ENCODE assay signal across 25 cellular contexts in the genomic region with DNA sequence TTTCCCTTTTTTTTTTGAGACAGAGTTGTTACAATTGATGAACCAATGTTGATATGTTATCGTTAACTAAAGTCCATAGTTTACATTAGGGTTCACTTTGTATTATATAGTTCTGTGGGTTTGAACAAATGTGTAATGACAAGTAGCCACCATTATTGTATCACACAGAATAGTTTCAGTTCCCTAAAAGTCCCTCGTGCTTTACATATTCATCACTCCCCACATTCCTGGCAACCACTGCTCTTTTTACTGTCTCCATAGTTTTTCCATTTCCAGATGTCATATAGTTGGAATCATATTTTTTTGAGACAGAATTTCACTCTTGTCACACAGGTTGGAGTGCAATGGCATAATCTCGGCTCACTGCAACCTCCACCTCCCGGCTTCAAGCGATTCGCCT. TPM values are rescaled to one million over a fixed set of nuclear protein-coding genes. Genes with fewer than 3 reads are reported as not detected.
DNase-seq lines count a peak whose midpoint lies in the region; ATAC-seq and TF ChIP-seq lines count a peak whose summit lies in the region.
"Had no signal": no experiment of that assay in that cellular context is flagged by ENCODE, and none has a peak within 500 bp of the region (broad histone marks: within the 10 kb centered on the region; RNA-seq: fewer than 3 reads in every experiment).

No MANE protein-coding gene starts in this region.

- H3K4me1 Mint-ChIP-seq in activated B cell treated with CpG ODN at 0.5 μM for 24 hours (peaks cover 10% of the 10 kb centered on the region), HFFc6 (ENCODE audit: low read depth) (no peaks in the 10 kb centered on the region)
- H3K4me1 Mint-ChIP-seq in stimulated activated effector memory CD8-positive, alpha-beta T cell treated with anti-CD3 and anti-CD28 coated beads, Interleukin-12 subunit alpha, Interleukin-12 subunit beta, amount 100 ng/mL, for 72 hours, result no peaks in the 10 kb centered on the region
- H3K4me1 Mint-ChIP-seq: activated naive CD4-positive, alpha-beta T cell treated with anti-CD3 and anti-CD28 coated beads, Interleukin-2, amount 10 ng/mL, durations not matched to agents 7 days and 5 days had no signal

- POLR2A ChIA-PET in activated B cell treated with CpG ODN at 0.5 μM for 24 hours (lab: Charles Lee), result no interaction called here

- H3K36me3 Mint-ChIP-seq in activated B cell treated with CpG ODN at 0.5 μM for 24 hours (ENCODE audit: low read depth), result no peaks in the 10 kb centered on the region
- H3K36me3 Mint-ChIP-seq in stimulated activated effector memory CD8-positive, alpha-beta T cell treated with anti-CD3 and anti-CD28 coated beads, Interleukin-12 subunit alpha, Interleukin-12 subunit beta, amount 100 ng/mL, for 72 hours, result no peaks in the 10 kb centered on the region
- no peaks in the 10 kb centered on the region for H3K36me3 Mint-ChIP-seq in HFFc6 (ENCODE audit: low read depth)
- H3K36me3 Mint-ChIP-seq: activated naive CD4-positive, alpha-beta T cell treated with anti-CD3 and anti-CD28 coated beads, Interleukin-2, amount 10 ng/mL, durations not matched to agents 7 days and 5 days; stimulated activated memory B cell treated with anti-CD40 and anti-IgM and Interleukin-4, amounts not matched to agents 10 μg/mL and 1 μg/mL and 100 μg/mL, for 72 hours had no signal

- TF ChIP-seq CTCF in activated B cell treated with CpG ODN at 0.5 μM for 24 hours (IDR thresholded peaks at IDR 0.05) (no peak), HFFc6 (IDR thresholded peaks at IDR 0.05) (no peak), omental fat pad (IDR thresholded peaks at IDR 0.05) (no peak)

- H3K27ac Mint-ChIP-seq in activated B cell treated with CpG ODN at 0.5 μM for 24 hours (no peak overlapping the region), HFFc6 (no peak overlapping the region)
- no peak overlapping the region for H3K27ac Mint-ChIP-seq in stimulated activated effector memory CD8-positive, alpha-beta T cell treated with anti-CD3 and anti-CD28 coated beads, Interleukin-12 subunit alpha, Interleukin-12 subunit beta, amount 100 ng/mL, for 72 hours
- H3K27ac Mint-ChIP-seq: activated naive CD4-positive, alpha-beta T cell treated with anti-CD3 and anti-CD28 coated beads, Interleukin-2, amount 10 ng/mL, durations not matched to agents 7 days and 5 days; activated T-helper 1 cell treated with anti-CD3 and anti-CD28 coated beads, Interleukin-12 subunit alpha, Interleukin-12 subunit beta, Interleukin-2, Interleukin-4 antibody, amounts not matched to agents 30 ng/mL and 10 ng/mL and 1 ng/mL, durations not matched to agents 14 hours and 24 hours and 36 hours; stimulated activated memory B cell treated with anti-CD40 and anti-IgM and Interleukin-4, amounts not matched to agents 10 μg/mL and 1 μg/mL and 100 μg/mL, for 72 hours had no signal

- intact Hi-C loops in activated B cell treated with CpG ODN at 0.5 μM for 24 hours (cut with micrococcal nuclease), result no loop called here

- H3K4me3 Mint-ChIP-seq in activated B cell treated with CpG ODN at 0.5 μM for 24 hours (no peak overlapping the region), HFFc6 (no peak overlapping the region)
- no peak overlapping the region for H3K4me3 Mint-ChIP-seq in stimulated activated effector memory CD8-positive, alpha-beta T cell treated with anti-CD3 and anti-CD28 coated beads, Interleukin-12 subunit alpha, Interleukin-12 subunit beta, amount 100 ng/mL, for 72 hours
- H3K4me3 Mint-ChIP-seq: activated naive CD4-positive, alpha-beta T cell treated with anti-CD3 and anti-CD28 coated beads, Interleukin-2, amount 10 ng/mL, durations not matched to agents 7 days and 5 days; activated T-helper 1 cell treated with anti-CD3 and anti-CD28 coated beads, Interleukin-12 subunit alpha, Interleukin-12 subunit beta, Interleukin-2, Interleukin-4 antibody, amounts not matched to agents 30 ng/mL and 10 ng/mL and 1 ng/mL, durations not matched to agents 14 hours and 24 hours and 36 hours; stimulated activated memory B cell treated with anti-CD40 and anti-IgM and Interleukin-4, amounts not matched to agents 10 μg/mL and 1 μg/mL and 100 μg/mL, for 72 hours had no signal

- ATAC-seq in GM19351 (IDR thresholded peaks at IDR 0.05; ENCODE audit: unreplicated experiment) (peak; percentile 62), activated B cell treated with CpG ODN at 0.5 μM for 24 hours (ENCODE audit: low read depth) (peak; percentile 47), omental fat pad (ENCODE audit: low FRiP score) (no peak)
- no peak for ATAC-seq in stimulated activated effector memory CD8-positive, alpha-beta T cell treated with anti-CD3 and anti-CD28 coated beads, Interleukin-12 subunit alpha, Interleukin-12 subunit beta, amount 100 ng/mL, for 72 hours
- ATAC-seq: left lung; sciatic nerve; stimulated activated memory B cell treated with anti-CD40 and anti-IgM and Interleukin-4, amounts not matched to agents 10 μg/mL and 1 μg/mL and 100 μg/mL, for 72 hours had no signal

- H3K27me3 Mint-ChIP-seq in activated B cell treated with CpG ODN at 0.5 μM for 24 hours, result no peaks in the 10 kb centered on the region
- peaks cover 9% of the 10 kb centered on the region for H3K27me3 Mint-ChIP-seq in HFFc6 (ENCODE audit: insufficient read depth)
- H3K27me3 Mint-ChIP-seq: activated naive CD4-positive, alpha-beta T cell treated with anti-CD3 and anti-CD28 coated beads, Interleukin-2, amount 10 ng/mL, durations not matched to agents 7 days and 5 days; stimulated activated memory B cell treated with anti-CD40 and anti-IgM and Interleukin-4, amounts not matched to agents 10 μg/mL and 1 μg/mL and 100 μg/mL, for 72 hours had no signal

- CTCF ChIA-PET in activated B cell treated with CpG ODN at 0.5 μM for 24 hours (lab: Charles Lee), result interaction anchor here (0.8 to 0.9 kb wide), 2 partner anchors 18 to 212 kb away, joined by 3 read pairs; no protein-coding TSS in a partner anchor

- peak; percentile 71 for DNase-seq in CD1c-positive myeloid dendritic cell (ENCODE audit: extremely low spot score)
- DNase-seq in MV-4-11 (lab: John Stamatoyannopoulos, UW), result peak; percentile 80
- DNase-seq in activated B cell treated with CpG ODN at 0.5 μM for 24 hours, result no peak
- DNase-seq in stimulated activated effector memory CD8-positive, alpha-beta T cell treated with anti-CD3 and anti-CD28 coated beads, Interleukin-12 subunit alpha, Interleukin-12 subunit beta, amount 100 ng/mL, for 72 hours (ENCODE audit: low spot score in 2 of 2), result no peak
- DNase-seq in HFFc6, result no peak
- DNase-seq in omental fat pad (ENCODE audit: low spot score), result no peak
- no peak for DNase-seq in activated naive CD4-positive, alpha-beta T cell treated with anti-CD3 and anti-CD28 coated beads, Interleukin-2, amount 50 U/mL, for 16 hours
- DNase-seq: activated naive CD4-positive, alpha-beta T cell treated with anti-CD3 and anti-CD28 coated beads, Interleukin-2, amount 10 ng/mL, durations not matched to agents 7 days and 5 days; amygdala; DMS79; Kasumi-1; left lung; mesendoderm; NCI-H1105 treated with DMSO at 0.1 percent for 48 hours; NCI-H2029; OCI-M1; stimulated activated CD4-positive, alpha-beta T cell treated with anti-CD3 and anti-CD28 coated beads, Interleukin-4, amount 100 ng/mL, for 24 hours; SW 1271; T-helper 9 cell; WERI-Rb-1 had no signal

- H3K9me3 Mint-ChIP-seq in activated B cell treated with CpG ODN at 0.5 μM for 24 hours, result peaks cover 3% of the 10 kb centered on the region
- no peaks in the 10 kb centered on the region for H3K9me3 Mint-ChIP-seq in stimulated activated effector memory CD8-positive, alpha-beta T cell treated with anti-CD3 and anti-CD28 coated beads, Interleukin-12 subunit alpha, Interleukin-12 subunit beta, amount 100 ng/mL, for 72 hours
- H3K9me3 Mint-ChIP-seq in HFFc6, result no peaks in the 10 kb centered on the region
- H3K9me3 Mint-ChIP-seq: activated naive CD4-positive, alpha-beta T cell treated with anti-CD3 and anti-CD28 coated beads, Interleukin-2, amount 10 ng/mL, durations not matched to agents 7 days and 5 days; activated T-helper 1 cell treated with anti-CD3 and anti-CD28 coated beads, Interleukin-12 subunit alpha, Interleukin-12 subunit beta, Interleukin-2, Interleukin-4 antibody, amounts not matched to agents 30 ng/mL and 10 ng/mL and 1 ng/mL, durations not matched to agents 14 hours and 24 hours and 36 hours had no signal

RNA-seq across cellular contexts. Expression of gene HSD17B6, which starts 12.5 kb away (rescaled TPM):
- 0.29 and 0.46 TPM in 2 replicates for total RNA-seq in activated B cell treated with CpG ODN at 0.5 μM for 24 hours
- total RNA-seq in HFFc6 (2021; fragmentation: NEBNext Ultra II Directional; extraction: Animal tissue kit (Norgen Biotek cat#: 25700)), result 1 to 10 TPM in 5 of 6 experiments, under 1 TPM in 1; 0.88 to 3.2 (median 1.6) TPM
- 10 to 100 TPM in 1 of 4 donors, 1 to 10 TPM in 2, not detected in 1; 3.1 to 18.7 (median 4.1) TPM for total RNA-seq in omental fat pad
- total RNA-seq: endothelial cell of umbilical vein had no signal

RNA-seq across cellular contexts. Expression of gene PRIM1, which starts 23.5 kb away (rescaled TPM):
- total RNA-seq in activated B cell treated with CpG ODN at 0.5 μM for 24 hours, result 15.1 and 16.8 TPM in 2 replicates
- 10 to 100 TPM in 4 of 6 experiments, 1 to 10 TPM in 2; 5.8 to 13.1 (median 10.7) TPM for total RNA-seq in HFFc6 (2021; fragmentation: NEBNext Ultra II Directional; extraction: Animal tissue kit (Norgen Biotek cat#: 25700))
- total RNA-seq in omental fat pad, result 10 to 100 TPM in 1 of 4 donors, 1 to 10 TPM in 3; 2.8 to 10.7 (median 5.5) TPM

RNA-seq across cellular contexts. Expression of gene NACA, which starts 50.5 kb away (rescaled TPM):
- total RNA-seq in activated B cell treated with CpG ODN at 0.5 μM for 24 hours (1,104 and 1,342 TPM in 2 replicates), omental fat pad (1,000 to 10,000 TPM in 2 of 4 donors, 100 to 1,000 TPM in 2; 968 to 1,190 (median 1,074) TPM)
- 100 to 1,000 TPM; 716 to 840 (median 802) TPM for total RNA-seq in HFFc6 (2021; fragmentation: NEBNext Ultra II Directional; extraction: Animal tissue kit (Norgen Biotek cat#: 25700))

Comparison
In these comparisons a context has a peak if more than half of its experiments do, and no peak if none do; other contexts are left out.
1. DNase-seq: peak in CD1c-positive myeloid dendritic cell (single experiment) and MV-4-11 (single experiment); none in activated B cell treated with CpG ODN at 0.5 μM for 24 hours (single experiment), stimulated activated effector memory CD8-positive, alpha-beta T cell treated with anti-CD3 and anti-CD28 coated beads, Interleukin-12 subunit alpha, Interleukin-12 subunit beta, amount 100 ng/mL, for 72 hours (0 of 2), HFFc6 (single experiment), omental fat pad (single experiment) and activated naive CD4-positive, alpha-beta T cell treated with anti-CD3 and anti-CD28 coated beads, Interleukin-2, amount 50 U/mL, for 16 hours (single experiment).
2. ATAC-seq: peak in GM19351 (single experiment) and activated B cell treated with CpG ODN at 0.5 μM for 24 hours (single experiment); none in stimulated activated effector memory CD8-positive, alpha-beta T cell treated with anti-CD3 and anti-CD28 coated beads, Interleukin-12 subunit alpha, Interleukin-12 subunit beta, amount 100 ng/mL, for 72 hours (single experiment) and omental fat pad (single experiment).